In genomic region chr16:50269061-50269705, GRCh38 we compare ENCODE assay signal across 15 cellular contexts. TPM values are rescaled to one million over a fixed set of nuclear protein-coding genes. Genes with fewer than 3 reads are reported as not detected.
A peak's percentile ranks its signal among the peaks of the same experiment; 100 is the strongest.
DNase-seq lines count a peak whose midpoint lies in the region; ATAC-seq and TF ChIP-seq lines count a peak whose summit lies in the region.
"Had no signal": no experiment of that assay in that cellular context is flagged by ENCODE, and none has a peak within 500 bp of the region (broad histone marks: within the 10 kb centered on the region; RNA-seq: fewer than 3 reads in every experiment).

No MANE protein-coding gene starts in this region.

- H3K4me3 Mint-ChIP-seq in activated CD8-positive, alpha-beta memory T cell treated with anti-CD3 and anti-CD28 coated beads, Interleukin-2, amount 10 ng/mL, durations not matched to agents 7 days and 5 days = peak overlapping the region; percentile 13
- no peak overlapping the region for H3K4me3 Mint-ChIP-seq in activated B cell treated with CpG ODN at 0.5 μM for 24 hours

- ATAC-seq in activated CD8-positive, alpha-beta memory T cell treated with anti-CD3 and anti-CD28 coated beads, Interleukin-2, amount 10 ng/mL, durations not matched to agents 7 days and 5 days = no peak
- no peak for ATAC-seq in activated B cell treated with CpG ODN at 0.5 μM for 24 hours (ENCODE audit: low read depth)
- ATAC-seq: body of pancreas had no signal

- no peaks in the 10 kb centered on the region for H3K9me3 Mint-ChIP-seq in activated CD8-positive, alpha-beta memory T cell treated with anti-CD3 and anti-CD28 coated beads, Interleukin-2, amount 10 ng/mL, durations not matched to agents 7 days and 5 days (ENCODE audit: low read depth)
- no peaks in the 10 kb centered on the region for H3K9me3 Mint-ChIP-seq in activated B cell treated with CpG ODN at 0.5 μM for 24 hours

- TF ChIP-seq CTCF in activated B cell treated with CpG ODN at 0.5 μM for 24 hours (IDR thresholded peaks at IDR 0.05) = no peak
- no peak for TF ChIP-seq CTCF in lower leg skin (IDR thresholded peaks at IDR 0.05)

- peaks cover 7% of the 10 kb centered on the region for H3K36me3 ChIP-seq in effector memory CD4-positive, alpha-beta T cell (ENCODE audit: control insufficient read depth, insufficient read depth, low read length)

- no peaks in the 10 kb centered on the region for H3K27me3 ChIP-seq in effector memory CD4-positive, alpha-beta T cell (replicated peaks; ENCODE audit: control insufficient read depth, insufficient read depth, low read length, poor library complexity, severe bottlenecking)
- H3K27me3 ChIP-seq: body of pancreas had no signal

- intact Hi-C loops in activated B cell treated with CpG ODN at 0.5 μM for 24 hours (cut with micrococcal nuclease) (no loop called here), posterior vena cava (cut with DNase I) (no loop called here), lower leg skin (cut with DNase I; ENCODE audit: low total_unique reads) (no loop called here)

- H3K4me3 ChIP-seq in effector memory CD4-positive, alpha-beta T cell (ENCODE audit: insufficient read depth, low read depth, low read length, poor library complexity, severe bottlenecking) = peak overlapping the region; percentile 2
- H3K4me3 ChIP-seq in lower leg skin (ENCODE audit: low read depth, poor library complexity, severe bottlenecking) = no peak overlapping the region
- H3K4me3 ChIP-seq: body of pancreas had no signal

- POLR2A ChIA-PET in activated B cell treated with CpG ODN at 0.5 μM for 24 hours (lab: Charles Lee) = interaction anchor here (1.2 to 14.8 kb wide), 2 partner anchors 11 to 203 kb away, joined by 3 to 244 read pairs; no protein-coding TSS in a partner anchor

- CTCF ChIA-PET in activated CD8-positive, alpha-beta memory T cell treated with anti-CD3 and anti-CD28 coated beads, Interleukin-2, amount 10 ng/mL, durations not matched to agents 7 days and 5 days (lab: Charles Lee) = interaction anchor here (1.1 to 3.1 kb wide), 7 partner anchors 9 to 85 kb away, joined by 3 to 19 read pairs (median 4); no protein-coding TSS in a partner anchor
- CTCF ChIA-PET in activated B cell treated with CpG ODN at 0.5 μM for 24 hours (lab: Charles Lee) = interaction anchor here (1.2 kb wide), 1 partner anchor 9 kb away, joined by 3 read pairs; no protein-coding TSS in a partner anchor

- peaks cover 21% of the 10 kb centered on the region for H3K36me3 Mint-ChIP-seq in activated CD8-positive, alpha-beta memory T cell treated with anti-CD3 and anti-CD28 coated beads, Interleukin-2, amount 10 ng/mL, durations not matched to agents 7 days and 5 days
- H3K36me3 Mint-ChIP-seq in activated B cell treated with CpG ODN at 0.5 μM for 24 hours (ENCODE audit: low read depth) = peaks cover 3% of the 10 kb centered on the region

- peaks cover 74% of the 10 kb centered on the region for H3K4me1 ChIP-seq in effector memory CD4-positive, alpha-beta T cell (ENCODE audit: control insufficient read depth, insufficient read depth, low read length, poor library complexity, severe bottlenecking)
- H3K4me1 ChIP-seq: body of pancreas had no signal

- TF ChIP-seq POLR2A in lower leg skin (IDR thresholded peaks at IDR 0.05) = no peak

- H3K4me1 Mint-ChIP-seq in activated CD8-positive, alpha-beta memory T cell treated with anti-CD3 and anti-CD28 coated beads, Interleukin-2, amount 10 ng/mL, durations not matched to agents 7 days and 5 days = peaks cover 83% of the 10 kb centered on the region
- H3K4me1 Mint-ChIP-seq in activated B cell treated with CpG ODN at 0.5 μM for 24 hours = peaks cover 89% of the 10 kb centered on the region

- peak overlapping the region; percentile 83 for H3K27ac ChIP-seq in effector memory CD4-positive, alpha-beta T cell (ENCODE audit: insufficient read depth, low read length, poor library complexity, severe bottlenecking)
- H3K27ac ChIP-seq: body of pancreas had no signal

- H3K27me3 Mint-ChIP-seq in activated CD8-positive, alpha-beta memory T cell treated with anti-CD3 and anti-CD28 coated beads, Interleukin-2, amount 10 ng/mL, durations not matched to agents 7 days and 5 days = no peaks in the 10 kb centered on the region
- H3K27me3 Mint-ChIP-seq in activated B cell treated with CpG ODN at 0.5 μM for 24 hours = no peaks in the 10 kb centered on the region

- H3K9me3 ChIP-seq in effector memory CD4-positive, alpha-beta T cell (ENCODE audit: control insufficient read depth, low read length) = no peaks in the 10 kb centered on the region
- H3K9me3 ChIP-seq: body of pancreas had no signal

- DNase-seq in activated CD8-positive, alpha-beta memory T cell treated with anti-CD3 and anti-CD28 coated beads, Interleukin-2, amount 10 ng/mL, durations not matched to agents 7 days and 5 days = no peak
- no peak for DNase-seq in activated CD8-positive, alpha-beta memory T cell treated with anti-CD3 and anti-CD28 coated beads, Interleukin-2, amount 50 U/mL, for 48 hours
- DNase-seq in activated B cell treated with CpG ODN at 0.5 μM for 24 hours = no peak
- DNase-seq in effector memory CD4-positive, alpha-beta T cell = no peak
- DNase-seq in posterior vena cava (ENCODE audit: low spot score) = peak; percentile 69
- no peak for DNase-seq in stimulated activated CD4-positive, alpha-beta T cell treated with anti-CD3 and anti-CD28 coated beads, Interleukin-1b, Interleukin-23, amount 100 ng/mL, for 48 hours
- DNase-seq in lower leg skin (ENCODE audit: low spot score in 2 of 2) = no peak
- no peak for DNase-seq in effector CD8-positive, alpha-beta T cell (lab: John Stamatoyannopoulos, UW)
- DNase-seq: ACHN; body of pancreas; IMR-90; mammary epithelial cell; NCI-H2107; SHP77; stimulated activated naive CD4-positive, alpha-beta T cell treated with Interleukin-2 at 50 U/mL for 16 hours had no signal

- 93 to 94% methylated on average over 13 of the region's 13 CpGs for WGBS in lower leg skin, 2 donors

- H3K27ac Mint-ChIP-seq in activated CD8-positive, alpha-beta memory T cell treated with anti-CD3 and anti-CD28 coated beads, Interleukin-2, amount 10 ng/mL, durations not matched to agents 7 days and 5 days = peak overlapping the region; percentile 67
- H3K27ac Mint-ChIP-seq in activated B cell treated with CpG ODN at 0.5 μM for 24 hours = peak overlapping the region; percentile 72

RNA-seq across cellular contexts. Expression of gene ADCY7, which starts 2.8 kb away (rescaled TPM):
- total RNA-seq in activated CD8-positive, alpha-beta memory T cell treated with anti-CD3 and anti-CD28 coated beads, Interleukin-2, amount 10 ng/mL, durations not matched to agents 7 days and 5 days = 100 to 1,000 TPM; 131 to 232 TPM
- total RNA-seq in activated B cell treated with CpG ODN at 0.5 μM for 24 hours = 109 and 128 TPM in 2 replicates
- 10 to 100 TPM; 31.3 to 50.2 TPM for total RNA-seq in posterior vena cava
- 10 to 100 TPM; 14.0 to 28.2 (median 21.0) TPM for total RNA-seq in lower leg skin
